Comparison of ENCODE assay signal across 14 cellular contexts in genomic region chr9:77785341-77785740, GRCh38.
A peak's percentile ranks its signal among the peaks of the same experiment; 100 is the strongest.
DNase-seq lines count a peak whose midpoint lies in the region; ATAC-seq, FAIRE-seq and TF ChIP-seq lines count a peak whose summit lies in the region.
"Had no signal": no experiment of that assay in that cellular context is flagged by ENCODE, and none has a peak within 500 bp of the region (broad histone marks: within the 10 kb centered on the region; RNA-seq: fewer than 3 reads in every experiment).

No MANE protein-coding gene starts in this region.

- H3K9me3 ChIP-seq in pancreas: no peaks in the 10 kb centered on the region
- no peaks in the 10 kb centered on the region for H3K9me3 ChIP-seq in GM23248 (ENCODE audit: low read depth)
- H3K9me3 ChIP-seq: BLaER1 had no signal

- DNase-seq in DMS 273 (lab: John Stamatoyannopoulos, UW; ENCODE audit: unreplicated experiment) (peak; percentile 28), DMS 273 treated with DMSO at 0.1 percent for 48 hours (lab: John Stamatoyannopoulos, UW) (no peak), H54 (ENCODE audit: insufficient read length, low spot score) (no peak), NCI-H2171 (lab: John Stamatoyannopoulos, UW) (peak; percentile 19), pancreas (no peak), GM23248 (no peak), T-helper 9 cell (no peak)
- DNase-seq: CD4-positive, alpha-beta memory T cell; HCEC 1CT had no signal

- no peaks in the 10 kb centered on the region for H3K9me2 ChIP-seq in GM23248 (ENCODE audit: insufficient read depth)

- intact Hi-C loops in pancreas (cut with DNase I): no loop called here

- WGBS in pancreas, 2 donors: 91 to 98% methylated on average over 2 of the region's 2 CpGs
- WGBS in GM23248 (ENCODE audit: low coverage in 1 of 2, low lambda C conversion rate in 2 of 2, missing lambda C conversion rate in 2 of 2), 2 experiments: 94% methylated on average over 2 of the region's 2 CpGs

- H3K9ac ChIP-seq in GM23248: no peak overlapping the region
- H3K9ac ChIP-seq: BLaER1 had no signal

- FAIRE-seq in H54 (lab: Jason Lieb, UNC): peak; percentile 87
- FAIRE-seq in pancreas (lab: Jason Lieb, UNC): no peak
- FAIRE-seq: G401.6, GM12891, GM19239 had no signal

- H3K27ac ChIP-seq in pancreas: no peak overlapping the region
- no peak overlapping the region for H3K27ac ChIP-seq in GM23248
- H3K27ac ChIP-seq: 22Rv1, BLaER1 had no signal

- no peaks in the 10 kb centered on the region for H3K27me3 ChIP-seq in pancreas
- no peaks in the 10 kb centered on the region for H3K27me3 ChIP-seq in GM23248 (replicated peaks; ENCODE audit: insufficient read depth)
- H3K27me3 ChIP-seq: BLaER1 had no signal

- no peak overlapping the region for H3K4me2 ChIP-seq in GM23248 (ENCODE audit: unreplicated experiment)
- H3K4me2 ChIP-seq: BLaER1 had no signal

- in situ Hi-C loops in GM23248 (cut with MboI): no loop called here

- no peak for TF ChIP-seq POLR2A in H54 (IDR thresholded peaks at IDR 0.05; ENCODE audit: low read depth, low read length)

- H2AFZ ChIP-seq in GM23248: no peak overlapping the region

- peaks cover 5% of the 10 kb centered on the region for H3K79me2 ChIP-seq in GM23248 (ENCODE audit: insufficient read depth)

- no peak for TF ChIP-seq CTCF in pancreas (IDR thresholded peaks at IDR 0.05)

- no peak for ATAC-seq in pancreas

- H3K4me1 ChIP-seq in pancreas: no peaks in the 10 kb centered on the region
- H3K4me1 ChIP-seq in GM23248 (ENCODE audit: insufficient read depth): no peaks in the 10 kb centered on the region
- H3K4me1 ChIP-seq: BLaER1 had no signal

- H4K20me1 ChIP-seq in GM23248 (ENCODE audit: insufficient read depth): no peaks in the 10 kb centered on the region
- H4K20me1 ChIP-seq: BLaER1 had no signal

- H3F3A ChIP-seq in GM23248 (ENCODE audit: insufficient read depth): no peaks in the 10 kb centered on the region

- H3K36me3 ChIP-seq in pancreas (no peaks in the 10 kb centered on the region), GM23248 (ENCODE audit: low read depth) (peaks cover 4% of the 10 kb centered on the region)

- H3K4me3 ChIP-seq in pancreas (no peak overlapping the region), GM23248 (no peak overlapping the region)
- H3K4me3 ChIP-seq: BLaER1 had no signal

Comparison
In these comparisons a context has a peak if more than half of its experiments do, and no peak if none do; other contexts are left out.
1. DNase-seq: peak in DMS 273 (single experiment) and NCI-H2171 (single experiment); none in DMS 273 treated with DMSO at 0.1 percent for 48 hours (single experiment), H54 (single experiment), pancreas (0 of 6), GM23248 (single experiment) and T-helper 9 cell (single experiment).